Comparison of ENCODE assay signal across 1 cellular context in the genomic region with DNA sequence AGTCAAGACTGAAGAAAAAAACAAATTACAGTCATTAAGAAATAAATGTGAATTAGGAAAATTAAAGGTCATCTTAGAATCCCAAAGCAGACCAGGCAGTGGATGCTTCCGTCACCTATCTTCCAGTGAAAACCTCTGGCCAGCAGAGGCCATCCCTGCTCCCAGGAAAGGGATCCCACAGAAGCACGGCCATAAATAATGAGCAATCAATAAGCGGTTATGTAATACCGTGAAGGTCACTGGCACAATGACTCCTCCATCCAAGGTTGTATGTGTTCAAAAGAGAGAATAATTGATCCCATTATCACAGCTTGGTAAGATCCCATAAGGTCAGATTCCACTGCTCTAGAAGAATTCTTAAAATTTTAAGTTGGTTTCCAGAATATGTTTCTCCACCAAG.
TF ChIP-seq lines count a peak whose summit lies in the region.

No MANE protein-coding gene starts in this region.

TF ChIP-seq in HepG2, 621 proteins besides CTCF, POLR2A, EP300 and RAD21 (continued from another document and continues in another):
- TF ChIP-seq DNMT3B (CRISPR knock-in tag; conservative IDR thresholded peaks at IDR 0.05) = 0 out of 2 replicates have a peak, but pooled peaks have one; percentile 52
- peak; percentile 27; the same call in 1 of the 2 replicates for TF ChIP-seq RCOR2 (CRISPR knock-in tag; IDR thresholded peaks at IDR 0.05)
- peak; percentile 43; the same call in 1 of the 2 replicates for TF ChIP-seq ZNF331 (CRISPR knock-in tag; IDR thresholded peaks at IDR 0.05)
- 0 out of 2 replicates have a peak, but pooled peaks have one; percentile 32 for TF ChIP-seq PHF21A (CRISPR knock-in tag; IDR thresholded peaks at IDR 0.05)
- no peak for TF ChIP-seq KDM6A (CRISPR knock-in tag; IDR thresholded peaks at IDR 0.05; ENCODE audit: low read depth)
- no peak for TF ChIP-seq ZNF674 (CRISPR knock-in tag; IDR thresholded peaks at IDR 0.05; ENCODE audit: low read depth)
- TF ChIP-seq, protein P1, sequence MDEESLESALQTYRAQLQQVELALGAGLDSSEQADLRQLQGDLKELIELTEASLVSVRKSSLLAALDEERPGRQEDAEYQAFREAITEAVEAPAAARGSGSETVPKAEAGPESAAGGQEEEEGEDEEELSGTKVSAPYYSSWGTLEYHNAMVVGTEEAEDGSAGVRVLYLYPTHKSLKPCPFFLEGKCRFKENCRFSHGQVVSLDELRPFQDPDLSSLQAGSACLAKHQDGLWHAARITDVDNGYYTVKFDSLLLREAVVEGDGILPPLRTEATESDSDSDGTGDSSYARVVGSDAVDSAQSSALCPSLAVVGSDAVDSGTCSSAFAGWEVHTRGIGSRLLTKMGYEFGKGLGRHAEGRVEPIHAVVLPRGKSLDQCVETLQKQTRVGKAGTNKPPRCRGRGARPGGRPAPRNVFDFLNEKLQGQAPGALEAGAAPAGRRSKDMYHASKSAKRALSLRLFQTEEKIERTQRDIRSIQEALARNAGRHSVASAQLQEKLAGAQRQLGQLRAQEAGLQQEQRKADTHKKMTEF (CRISPR knock-in tag; IDR thresholded peaks at IDR 0.05) = peak; percentile 48; the same call in 1 of the 2 replicates
- TF ChIP-seq SSRP1 (CRISPR knock-in tag; IDR thresholded peaks at IDR 0.05) = 0 out of 2 replicates have a peak, but pooled peaks have one; percentile 23
- no peak for TF ChIP-seq SP4 (CRISPR knock-in tag; IDR thresholded peaks at IDR 0.05)
- TF ChIP-seq JUNB (CRISPR knock-in tag; IDR thresholded peaks at IDR 0.05; ENCODE audit: borderline replicate concordance) = no peak
- TF ChIP-seq RARA (CRISPR knock-in tag; IDR thresholded peaks at IDR 0.05) = peak; percentile 74
- TF ChIP-seq, protein P2, sequence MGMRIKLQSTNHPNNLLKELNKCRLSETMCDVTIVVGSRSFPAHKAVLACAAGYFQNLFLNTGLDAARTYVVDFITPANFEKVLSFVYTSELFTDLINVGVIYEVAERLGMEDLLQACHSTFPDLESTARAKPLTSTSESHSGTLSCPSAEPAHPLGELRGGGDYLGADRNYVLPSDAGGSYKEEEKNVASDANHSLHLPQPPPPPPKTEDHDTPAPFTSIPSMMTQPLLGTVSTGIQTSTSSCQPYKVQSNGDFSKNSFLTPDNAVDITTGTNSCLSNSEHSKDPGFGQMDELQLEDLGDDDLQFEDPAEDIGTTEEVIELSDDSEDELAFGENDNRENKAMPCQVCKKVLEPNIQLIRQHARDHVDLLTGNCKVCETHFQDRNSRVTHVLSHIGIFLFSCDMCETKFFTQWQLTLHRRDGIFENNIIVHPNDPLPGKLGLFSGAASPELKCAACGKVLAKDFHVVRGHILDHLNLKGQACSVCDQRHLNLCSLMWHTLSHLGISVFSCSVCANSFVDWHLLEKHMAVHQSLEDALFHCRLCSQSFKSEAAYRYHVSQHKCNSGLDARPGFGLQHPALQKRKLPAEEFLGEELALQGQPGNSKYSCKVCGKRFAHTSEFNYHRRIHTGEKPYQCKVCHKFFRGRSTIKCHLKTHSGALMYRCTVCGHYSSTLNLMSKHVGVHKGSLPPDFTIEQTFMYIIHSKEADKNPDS (CRISPR knock-in tag; IDR thresholded peaks at IDR 0.05) = no peak
- 0 out of 2 replicates have a peak, but pooled peaks have one; percentile 39 for TF ChIP-seq FOXP4 (CRISPR knock-in tag; IDR thresholded peaks at IDR 0.05)
- TF ChIP-seq, protein P3, sequence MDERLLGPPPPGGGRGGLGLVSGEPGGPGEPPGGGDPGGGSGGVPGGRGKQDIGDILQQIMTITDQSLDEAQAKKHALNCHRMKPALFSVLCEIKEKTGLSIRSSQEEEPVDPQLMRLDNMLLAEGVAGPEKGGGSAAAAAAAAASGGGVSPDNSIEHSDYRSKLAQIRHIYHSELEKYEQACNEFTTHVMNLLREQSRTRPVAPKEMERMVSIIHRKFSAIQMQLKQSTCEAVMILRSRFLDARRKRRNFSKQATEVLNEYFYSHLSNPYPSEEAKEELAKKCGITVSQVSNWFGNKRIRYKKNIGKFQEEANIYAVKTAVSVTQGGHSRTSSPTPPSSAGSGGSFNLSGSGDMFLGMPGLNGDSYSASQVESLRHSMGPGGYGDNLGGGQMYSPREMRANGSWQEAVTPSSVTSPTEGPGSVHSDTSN (CRISPR knock-in tag; IDR thresholded peaks at IDR 0.05) = 0 out of 2 replicates have a peak, but pooled peaks have one; percentile 26
- peak; percentile 59 for TF ChIP-seq MED1 (CRISPR knock-in tag; IDR thresholded peaks at IDR 0.05)
- TF ChIP-seq ZNF609 (CRISPR knock-in tag; IDR thresholded peaks at IDR 0.05; ENCODE audit: borderline replicate concordance) = no peak
- TF ChIP-seq, protein P4, sequence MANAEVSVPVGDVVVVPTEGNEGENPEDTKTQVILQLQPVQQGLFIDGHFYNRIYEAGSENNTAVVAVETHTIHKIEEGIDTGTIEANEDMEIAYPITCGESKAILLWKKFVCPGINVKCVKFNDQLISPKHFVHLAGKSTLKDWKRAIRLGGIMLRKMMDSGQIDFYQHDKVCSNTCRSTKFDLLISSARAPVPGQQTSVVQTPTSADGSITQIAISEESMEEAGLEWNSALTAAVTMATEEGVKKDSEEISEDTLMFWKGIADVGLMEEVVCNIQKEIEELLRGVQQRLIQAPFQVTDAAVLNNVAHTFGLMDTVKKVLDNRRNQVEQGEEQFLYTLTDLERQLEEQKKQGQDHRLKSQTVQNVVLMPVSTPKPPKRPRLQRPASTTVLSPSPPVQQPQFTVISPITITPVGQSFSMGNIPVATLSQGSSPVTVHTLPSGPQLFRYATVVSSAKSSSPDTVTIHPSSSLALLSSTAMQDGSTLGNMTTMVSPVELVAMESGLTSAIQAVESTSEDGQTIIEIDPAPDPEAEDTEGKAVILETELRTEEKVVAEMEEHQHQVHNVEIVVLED (CRISPR knock-in tag; IDR thresholded peaks at IDR 0.05; ENCODE audit: borderline replicate concordance) = no peak
- TF ChIP-seq HHEX (CRISPR knock-in tag; IDR thresholded peaks at IDR 0.05) = 0 out of 2 replicates have a peak, but pooled peaks have one; percentile 30
- no peak for TF ChIP-seq DNMT1 (CRISPR knock-in tag; IDR thresholded peaks at IDR 0.05)
- TF ChIP-seq THAP11 (CRISPR knock-in tag; IDR thresholded peaks at IDR 0.05) = 0 out of 2 replicates have a peak, but pooled peaks have one; percentile 42
- TF ChIP-seq SOX13 (IDR thresholded peaks at IDR 0.05) = no peak
- peak in 1 of 2 experiments; percentile 89; a peak in 2 of 4 replicates for TF ChIP-seq SOX13 (CRISPR knock-in tag; conservative IDR thresholded peaks at IDR 0.05 in 1 of 2, IDR thresholded peaks at IDR 0.05 in 1 of 2)
- no peak for TF ChIP-seq ZFP62 (CRISPR knock-in tag; IDR thresholded peaks at IDR 0.05)
- peak; percentile 28; the same call in 1 of the 2 replicates for TF ChIP-seq HDAC2 (CRISPR knock-in tag; IDR thresholded peaks at IDR 0.05)
- peak; percentile 80 for TF ChIP-seq RXRB (CRISPR knock-in tag; IDR thresholded peaks at IDR 0.05; ENCODE audit: borderline replicate concordance)
- TF ChIP-seq ESRRA (CRISPR knock-in tag; IDR thresholded peaks at IDR 0.05; ENCODE audit: low read depth) = peak; percentile 94
- peak; percentile 56; the same call in 1 of the 2 replicates for TF ChIP-seq HMG20A (CRISPR knock-in tag; IDR thresholded peaks at IDR 0.05; ENCODE audit: borderline replicate concordance)
- no peak for TF ChIP-seq ZNF720 (CRISPR knock-in tag; IDR thresholded peaks at IDR 0.05)
- TF ChIP-seq ZNF879 (CRISPR knock-in tag; IDR thresholded peaks at IDR 0.05) = no peak
- TF ChIP-seq ZNF441 (CRISPR knock-in tag; IDR thresholded peaks at IDR 0.05; ENCODE audit: borderline replicate concordance) = peak; percentile 24; the same call in 1 of the 2 replicates
- no peak for TF ChIP-seq AGO2 (optimal IDR thresholded peaks at IDR 0.05; ENCODE audit: low read depth, low read length)
- TF ChIP-seq, protein P5, sequence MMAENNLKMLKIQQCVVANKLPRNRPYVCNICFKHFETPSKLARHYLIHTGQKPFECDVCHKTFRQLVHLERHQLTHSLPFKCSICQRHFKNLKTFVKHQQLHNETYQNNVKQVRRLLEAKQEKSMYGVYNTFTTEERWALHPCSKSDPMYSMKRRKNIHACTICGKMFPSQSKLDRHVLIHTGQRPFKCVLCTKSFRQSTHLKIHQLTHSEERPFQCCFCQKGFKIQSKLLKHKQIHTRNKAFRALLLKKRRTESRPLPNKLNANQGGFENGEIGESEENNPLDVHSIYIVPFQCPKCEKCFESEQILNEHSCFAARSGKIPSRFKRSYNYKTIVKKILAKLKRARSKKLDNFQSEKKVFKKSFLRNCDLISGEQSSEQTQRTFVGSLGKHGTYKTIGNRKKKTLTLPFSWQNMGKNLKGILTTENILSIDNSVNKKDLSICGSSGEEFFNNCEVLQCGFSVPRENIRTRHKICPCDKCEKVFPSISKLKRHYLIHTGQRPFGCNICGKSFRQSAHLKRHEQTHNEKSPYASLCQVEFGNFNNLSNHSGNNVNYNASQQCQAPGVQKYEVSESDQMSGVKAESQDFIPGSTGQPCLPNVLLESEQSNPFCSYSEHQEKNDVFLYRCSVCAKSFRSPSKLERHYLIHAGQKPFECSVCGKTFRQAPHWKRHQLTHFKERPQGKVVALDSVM (CRISPR knock-in tag; IDR thresholded peaks at IDR 0.05) = 0 out of 2 replicates have a peak, but pooled peaks have one; percentile 22
- TF ChIP-seq SMAD3 (CRISPR knock-in tag; IDR thresholded peaks at IDR 0.05) = peak; percentile 42; the same call in 1 of the 2 replicates
- no peak for TF ChIP-seq ZNF776 (CRISPR knock-in tag; IDR thresholded peaks at IDR 0.05)
- peak; percentile 37 for TF ChIP-seq HNF4A (CRISPR knock-in tag; IDR thresholded peaks at IDR 0.05)
- TF ChIP-seq, protein P6, sequence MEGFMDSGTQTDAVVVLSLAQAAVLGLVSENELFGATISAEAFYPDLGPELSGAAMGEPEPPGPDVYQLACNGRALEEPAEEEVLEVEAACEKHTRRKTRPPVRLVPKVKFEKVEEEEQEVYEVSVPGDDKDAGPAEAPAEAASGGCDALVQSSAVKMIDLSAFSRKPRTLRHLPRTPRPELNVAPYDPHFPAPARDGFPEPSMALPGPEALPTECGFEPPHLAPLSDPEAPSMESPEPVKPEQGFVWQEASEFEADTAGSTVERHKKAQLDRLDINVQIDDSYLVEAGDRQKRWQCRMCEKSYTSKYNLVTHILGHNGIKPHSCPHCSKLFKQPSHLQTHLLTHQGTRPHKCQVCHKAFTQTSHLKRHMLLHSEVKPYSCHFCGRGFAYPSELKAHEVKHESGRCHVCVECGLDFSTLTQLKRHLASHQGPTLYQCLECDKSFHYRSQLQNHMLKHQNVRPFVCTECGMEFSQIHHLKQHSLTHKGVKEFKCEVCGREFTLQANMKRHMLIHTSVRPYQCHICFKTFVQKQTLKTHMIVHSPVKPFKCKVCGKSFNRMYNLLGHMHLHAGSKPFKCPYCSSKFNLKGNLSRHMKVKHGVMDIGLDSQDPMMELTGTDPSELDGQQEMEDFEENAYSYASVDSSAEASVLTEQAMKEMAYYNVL (CRISPR knock-in tag; IDR thresholded peaks at IDR 0.05; ENCODE audit: borderline replicate concordance) = no peak
- 0 out of 2 replicates have a peak, but pooled peaks have one; percentile 32 for TF ChIP-seq KDM2A (CRISPR knock-in tag; IDR thresholded peaks at IDR 0.05; ENCODE audit: borderline replicate concordance, low read depth)
- TF ChIP-seq THYN1 (CRISPR knock-in tag; IDR thresholded peaks at IDR 0.05; ENCODE audit: borderline replicate concordance, low read depth) = no peak
